Comparison of ENCODE assay signal across 1 cellular context in the genomic region with DNA sequence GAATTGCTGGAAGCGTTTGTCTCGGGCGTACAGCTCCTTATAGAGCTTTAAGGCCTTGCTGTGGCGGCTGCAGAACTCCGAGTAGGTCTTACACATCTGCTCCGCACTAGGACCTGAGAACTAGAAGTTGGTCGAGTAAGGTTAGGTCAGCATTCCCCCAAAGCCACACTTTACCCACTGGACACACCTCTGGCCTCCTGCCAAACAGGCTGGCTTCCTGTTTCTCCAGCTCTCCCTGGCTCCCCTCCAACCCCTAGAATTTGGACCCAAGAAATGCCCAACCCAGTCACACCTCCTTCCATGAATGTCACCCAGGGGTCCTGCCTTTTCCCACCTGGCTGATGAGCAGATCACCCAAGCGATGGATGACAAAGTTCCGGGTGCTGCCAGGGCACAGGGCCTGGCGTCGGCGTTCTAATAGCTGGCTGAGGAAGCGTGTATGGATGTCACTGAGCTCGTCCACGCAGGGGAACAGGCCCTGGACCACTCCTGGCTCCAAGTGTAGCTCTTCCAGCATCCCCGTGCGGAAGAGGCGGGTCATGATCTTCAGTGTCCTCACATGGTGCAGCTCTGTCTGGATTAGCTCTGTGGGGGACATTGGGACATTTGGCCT.
TF ChIP-seq lines count a peak whose summit lies in the region.

No MANE protein-coding gene starts in this region.

TF ChIP-seq in HepG2, 621 proteins besides CTCF, POLR2A, EP300 and RAD21:
- TF ChIP-seq, protein P1, sequence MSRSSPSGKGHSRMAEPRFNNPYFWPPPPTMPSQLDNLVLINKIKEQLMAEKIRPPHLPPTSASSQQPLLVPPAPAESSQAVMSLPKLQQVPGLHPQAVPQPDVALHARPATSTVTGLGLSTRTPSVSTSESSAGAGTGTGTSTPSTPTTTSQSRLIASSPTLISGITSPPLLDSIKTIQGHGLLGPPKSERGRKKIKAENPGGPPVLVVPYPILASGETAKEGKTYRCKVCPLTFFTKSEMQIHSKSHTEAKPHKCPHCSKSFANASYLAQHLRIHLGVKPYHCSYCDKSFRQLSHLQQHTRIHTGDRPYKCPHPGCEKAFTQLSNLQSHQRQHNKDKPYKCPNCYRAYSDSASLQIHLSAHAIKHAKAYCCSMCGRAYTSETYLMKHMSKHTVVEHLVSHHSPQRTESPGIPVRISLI (CRISPR knock-in tag; IDR thresholded peaks at IDR 0.05; ENCODE audit: borderline replicate concordance) = no peak
- no peak for TF ChIP-seq GTF3A (CRISPR knock-in tag; conservative IDR thresholded peaks at IDR 0.05)
- TF ChIP-seq ZSCAN20 (CRISPR knock-in tag; IDR thresholded peaks at IDR 0.05; ENCODE audit: borderline replicate concordance) = no peak
- TF ChIP-seq POLR2G (IDR thresholded peaks at IDR 0.05; ENCODE audit: low read depth, low read length) = no peak
- no peak for TF ChIP-seq ZNF781 (CRISPR knock-in tag; IDR thresholded peaks at IDR 0.05; ENCODE audit: borderline replicate concordance, not compliant biosample characterization)
- no peak for TF ChIP-seq SUZ12 (IDR thresholded peaks at IDR 0.05; ENCODE audit: low read depth, low read length)
- TF ChIP-seq CBX5 (CRISPR knock-in tag; IDR thresholded peaks at IDR 0.05; ENCODE audit: borderline replicate concordance) = no peak
- no peak for TF ChIP-seq SIX4 (CRISPR knock-in tag; IDR thresholded peaks at IDR 0.05)
- no peak for TF ChIP-seq ZNF205 (CRISPR knock-in tag; IDR thresholded peaks at IDR 0.05)
- TF ChIP-seq ZNF451 (CRISPR knock-in tag; IDR thresholded peaks at IDR 0.05) = no peak
- TF ChIP-seq, protein P2, sequence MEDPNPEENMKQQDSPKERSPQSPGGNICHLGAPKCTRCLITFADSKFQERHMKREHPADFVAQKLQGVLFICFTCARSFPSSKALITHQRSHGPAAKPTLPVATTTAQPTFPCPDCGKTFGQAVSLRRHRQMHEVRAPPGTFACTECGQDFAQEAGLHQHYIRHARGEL (CRISPR knock-in tag; IDR thresholded peaks at IDR 0.05) = no peak
- TF ChIP-seq TBL1XR1 (IDR thresholded peaks at IDR 0.05; ENCODE audit: borderline replicate concordance, low read length, partially characterized antibody) = no peak
- TF ChIP-seq ZNF644 (CRISPR knock-in tag; IDR thresholded peaks at IDR 0.05; ENCODE audit: low read depth) = no peak
- TF ChIP-seq FOXJ3 (CRISPR knock-in tag; IDR thresholded peaks at IDR 0.05; ENCODE audit: borderline replicate concordance) = no peak
